20 cellular contexts compared by ENCODE assay signal in genomic region chr5:18736051-18736398, GRCh38.
"Had no signal": no experiment of that assay in that cellular context is flagged by ENCODE, and none has a peak within 500 bp of the region (broad histone marks: within the 10 kb centered on the region; RNA-seq: fewer than 3 reads in every experiment).

No MANE protein-coding gene starts in this region.

- H3K36me3 ChIP-seq: ascending aorta, brain microvascular endothelial cell, left ventricle myocardium inferior, neutrophil, pancreas, upper lobe of left lung had no signal

- H3K9me3 ChIP-seq: ascending aorta, neutrophil, pancreas, upper lobe of left lung had no signal

- H3K27me3 ChIP-seq: ascending aorta, brain microvascular endothelial cell, neutrophil, pancreas, upper lobe of left lung had no signal

- H3K4me1 ChIP-seq: ascending aorta, left ventricle myocardium inferior, pancreas had no signal

- FAIRE-seq: endothelial cell of umbilical vein, frontal cortex, pancreas had no signal

- H3K4me3 ChIP-seq: ascending aorta, left ventricle myocardium inferior, pancreas, upper lobe of left lung had no signal

- H3K27ac ChIP-seq: ascending aorta, brain microvascular endothelial cell, left ventricle myocardium inferior, neutrophil, pancreas, upper lobe of left lung, VCaP had no signal

- DNase-seq: activated CD4-positive, alpha-beta T cell treated with anti-CD3 and anti-CD28 coated beads, Interleukin-2, amount 10 ng/mL, durations not matched to agents 7 days and 5 days; activated CD4-positive, CD25-positive, alpha-beta regulatory T cell treated with anti-CD3 and anti-CD28 coated beads, Interleukin-2, amount 50 U/mL, for 72 hours; activated T-cell treated with anti-CD3 and anti-CD28 coated beads, Interleukin-2, amount 50 U/mL, for 1 hour; brain microvascular endothelial cell; caudate nucleus; dermis blood vessel endothelial cell; effector memory CD4-positive, alpha-beta T cell; head of caudate nucleus; left ventricle myocardium inferior; naive thymus-derived CD8-positive, alpha-beta T cell; pancreas; right cardiac atrium; stimulated activated CD4-positive, alpha-beta T cell treated with anti-CD3 and anti-CD28 coated beads, Interleukin-4, amount 100 ng/mL, for 24 hours; stimulated activated naive CD8-positive, alpha-beta T cell treated with anti-CD3 and anti-CD28 coated beads, Interleukin-15, Interleukin-2, amounts not matched to agents 100 U/mL and 50 U/mL, for 24 hours; upper lobe of left lung had no signal
